23 cellular contexts compared by ENCODE assay signal in genomic region chr10:122642726-122643605, GRCh38. TPM values are rescaled to one million over a fixed set of nuclear protein-coding genes. Genes with fewer than 3 reads are reported as not detected.
DNase-seq lines count a peak whose midpoint lies in the region; ATAC-seq and TF ChIP-seq lines count a peak whose summit lies in the region.
"Had no signal": no experiment of that assay in that cellular context is flagged by ENCODE, and none has a peak within 500 bp of the region (broad histone marks: within the 10 kb centered on the region; RNA-seq: fewer than 3 reads in every experiment).

No MANE protein-coding gene starts in this region.

- H3K4me1 ChIP-seq in neuronal stem cell (ENCODE audit: control insufficient read depth in 2 of 2, insufficient read depth in 1 of 2, low read depth in 1 of 2, low read length in 2 of 2) (no peaks in the 10 kb centered on the region), suprapubic skin (no peaks in the 10 kb centered on the region), upper lobe of right lung (no peaks in the 10 kb centered on the region)
- H3K4me1 ChIP-seq: A549 had no signal

- H3K27ac ChIP-seq in neuronal stem cell (replicated peaks; ENCODE audit: low read length) (no peak overlapping the region), suprapubic skin (no peak overlapping the region), upper lobe of right lung (no peak overlapping the region)
- H3K27ac ChIP-seq: 22Rv1, A549, C4-2B, HL-60 had no signal

- intact Hi-C loops in upper lobe of right lung (cut with DNase I) = no loop called here

- no peak overlapping the region for H2BK5ac ChIP-seq in neuronal stem cell (ENCODE audit: low read length)

- H3K4me3 ChIP-seq in neuronal stem cell (ENCODE audit: low read length in 2 of 2) = no peak overlapping the region
- no peak overlapping the region for H3K4me3 ChIP-seq in suprapubic skin
- no peak overlapping the region for H3K4me3 ChIP-seq in upper lobe of right lung
- H3K4me3 ChIP-seq: A549 had no signal

- WGBS in neuronal stem cell (ENCODE audit: extremely low coverage in 2 of 2, insufficient read length in 2 of 2, insufficient replicate concordance in 1 of 2), 2 donors = no CpG with 5 or more reads among the region's 31 CpGs
- WGBS in suprapubic skin = 94% methylated on average over 20 of the region's 31 CpGs

- H4K91ac ChIP-seq in neuronal stem cell (ENCODE audit: low read depth, low read length, poor library complexity) = no peak overlapping the region

- DNase-seq in activated effector memory CD4-positive, alpha-beta T cell treated with anti-CD3 and anti-CD28 coated beads, Interleukin-2, amount 50 U/mL, for 16 hours = peak; percentile 50
- no peak for DNase-seq in activated effector memory CD4-positive, alpha-beta T cell treated with Interleukin-2 at 50 U/mL for 16 hours
- DNase-seq in neuronal stem cell (ENCODE audit: low spot score) (no peak), suprapubic skin (ENCODE audit: low spot score in 2 of 2) (peak; percentile 35 to 70), upper lobe of right lung (peak; percentile 52), NCI-H1105 treated with DMSO at 0.1 percent for 48 hours (lab: John Stamatoyannopoulos, UW) (no peak)
- DNase-seq: AML-193; CD4-positive, alpha-beta memory T cell; DMS153; DMS79; GDM1; HCEC 1CT; IMR-90 had no signal

- peak overlapping the region; percentile 6 for H3K18ac ChIP-seq in neuronal stem cell (ENCODE audit: low read length)

- H3K9me3 ChIP-seq in neuronal stem cell (replicated peaks in 1 of 2; ENCODE audit: control insufficient read depth in 2 of 2, insufficient read depth in 1 of 2, low read depth in 1 of 2, low read length in 2 of 2) = no peaks in the 10 kb centered on the region
- H3K9me3 ChIP-seq in suprapubic skin = no peaks in the 10 kb centered on the region
- H3K9me3 ChIP-seq in upper lobe of right lung = no peaks in the 10 kb centered on the region
- H3K9me3 ChIP-seq: A549 had no signal

- H3K14ac ChIP-seq in neuronal stem cell (ENCODE audit: low read length) = no peak overlapping the region

- H2BK15ac ChIP-seq in neuronal stem cell (ENCODE audit: low read length) = no peak overlapping the region

- TF ChIP-seq CTCF in suprapubic skin (IDR thresholded peaks at IDR 0.05) = no peak
- TF ChIP-seq CTCF in upper lobe of right lung (IDR thresholded peaks at IDR 0.05) = no peak

- H2BK120ac ChIP-seq in neuronal stem cell (ENCODE audit: low read depth, low read length) = no peak overlapping the region

- no peak overlapping the region for H3K4me2 ChIP-seq in neuronal stem cell (ENCODE audit: insufficient read depth, low read length, poor library complexity, severe bottlenecking)
- H3K4me2 ChIP-seq: A549 had no signal

- no peak overlapping the region for H2AFZ ChIP-seq in neuronal stem cell (ENCODE audit: low read length)

- no peak overlapping the region for H2BK12ac ChIP-seq in neuronal stem cell (ENCODE audit: low read length)

- H3K36me3 ChIP-seq in neuronal stem cell (replicated peaks in 1 of 2; ENCODE audit: control insufficient read depth in 2 of 2, insufficient read depth in 2 of 2, low read length in 2 of 2) (no peaks in the 10 kb centered on the region), suprapubic skin (no peaks in the 10 kb centered on the region), upper lobe of right lung (no peaks in the 10 kb centered on the region)

- peak overlapping the region; percentile 3 for H3K23ac ChIP-seq in neuronal stem cell (ENCODE audit: low read depth, low read length, poor library complexity)

- H3K27me3 ChIP-seq in neuronal stem cell (ENCODE audit: control insufficient read depth in 3 of 3, insufficient read depth in 3 of 3, low read depth in 1 of 3, low read length in 3 of 3) = peaks cover 0 to 3% (median 0%) of the 10 kb centered on the region in 3 experiments
- no peaks in the 10 kb centered on the region for H3K27me3 ChIP-seq in suprapubic skin
- no peaks in the 10 kb centered on the region for H3K27me3 ChIP-seq in upper lobe of right lung

- no peaks in the 10 kb centered on the region for H3K79me1 ChIP-seq in neuronal stem cell (ENCODE audit: low read depth, low read length)

- ATAC-seq in upper lobe of right lung = no peak
- ATAC-seq in GM19023 (IDR thresholded peaks at IDR 0.05; ENCODE audit: unreplicated experiment) = no peak
- no peak for ATAC-seq in HG02588 (IDR thresholded peaks at IDR 0.05; ENCODE audit: unreplicated experiment)
- ATAC-seq: A549 had no signal

- no peak overlapping the region for H4K8ac ChIP-seq in neuronal stem cell (ENCODE audit: low read depth, low read length)

- TF ChIP-seq EP300 in suprapubic skin (IDR thresholded peaks at IDR 0.05) = no peak

- no peak overlapping the region for H3K4ac ChIP-seq in neuronal stem cell (ENCODE audit: low read length)

- H3K9ac ChIP-seq in neuronal stem cell (ENCODE audit: low read depth, low read length, poor library complexity) = no peak overlapping the region

- no peak for TF ChIP-seq POLR2A in suprapubic skin (IDR thresholded peaks at IDR 0.05)

- H2AK5ac ChIP-seq in neuronal stem cell (ENCODE audit: low read depth, low read length) = no peak overlapping the region

RNA-seq across cellular contexts. Expression of gene C10orf120, which starts 56.7 kb away (rescaled TPM):
- polyA plus RNA-seq in neuronal stem cell (2013, experiment 1 of 2) = not detected
- polyA plus RNA-seq in neuronal stem cell (2013, experiment 2 of 2) = not detected
- not detected for total RNA-seq in suprapubic skin
- total RNA-seq in upper lobe of right lung = not detected
- total RNA-seq: CD4-positive, alpha-beta memory T cell; Daoy; H4; HT1080; IMR-90 had no signal
- polyA plus RNA-seq: A549; BJ; CD4-positive, alpha-beta memory T cell; IMR-90 had no signal

Comparison
In these comparisons a context has a peak if more than half of its experiments do, and no peak if none do; other contexts are left out.
1. DNase-seq: peak in activated effector memory CD4-positive, alpha-beta T cell treated with anti-CD3 and anti-CD28 coated beads, Interleukin-2, amount 50 U/mL, for 16 hours (single experiment), suprapubic skin (2 of 2) and upper lobe of right lung (single experiment); none in activated effector memory CD4-positive, alpha-beta T cell treated with Interleukin-2 at 50 U/mL for 16 hours (single experiment), neuronal stem cell (single experiment) and NCI-H1105 treated with DMSO at 0.1 percent for 48 hours (single experiment).